Comparison of ENCODE assay signal across 17 cellular contexts in genomic region chr13:33276581-33276980, GRCh38. TPM values are rescaled to one million over a fixed set of nuclear protein-coding genes. Genes with fewer than 3 reads are reported as not detected.
DNase-seq lines count a peak whose midpoint lies in the region; ATAC-seq and TF ChIP-seq lines count a peak whose summit lies in the region.
"Had no signal": no experiment of that assay in that cellular context is flagged by ENCODE, and none has a peak within 500 bp of the region (broad histone marks: within the 10 kb centered on the region; RNA-seq: fewer than 3 reads in every experiment).

No MANE protein-coding gene starts in this region.

- H3K27me3 ChIP-seq in heart right ventricle: no peaks in the 10 kb centered on the region
- H3K27me3 ChIP-seq: colonic mucosa had no signal

- no peak overlapping the region for H3K4me3 ChIP-seq in heart right ventricle
- H3K4me3 ChIP-seq: colonic mucosa had no signal

- H3K4me1 Mint-ChIP-seq in nephron: peaks cover 75% of the 10 kb centered on the region
- H3K4me1 Mint-ChIP-seq: CD4-positive, alpha-beta memory T cell had no signal

- DNase-seq in Right ventricle myocardium inferior (ENCODE audit: missing footprints) (no peak), cardiac septum (ENCODE audit: low spot score) (no peak), heart right ventricle (no peak), NCI-H146 (lab: John Stamatoyannopoulos, UW) (no peak)
- no peak for DNase-seq in activated CD8-positive, alpha-beta memory T cell treated with anti-CD3 and anti-CD28 coated beads, Interleukin-2, amount 50 U/mL, for 48 hours
- DNase-seq: activated CD4-positive, alpha-beta T cell treated with anti-CD3 and anti-CD28 coated beads for 1 hour; activated T-cell treated with anti-CD3 and anti-CD28 coated beads for 4 hours; CD4-positive, alpha-beta memory T cell; colonic mucosa; Karpas-422; NCI-H1436 had no signal

- WGBS in heart right ventricle, 2 donors: 10 to 19% methylated on average over 2 of the region's 2 CpGs

- intact Hi-C loops in Right ventricle myocardium inferior (cut with DNase I): no loop called here
- intact Hi-C loops in cardiac septum (cut with DNase I): no loop called here
- intact Hi-C loops in heart right ventricle (cut with DNase I): loop anchor here in 2 of 10 donors (5.0 to 10.0 kb wide), 2 partner anchors 44 to 152 kb away; no protein-coding TSS in a partner anchor

- H3K36me3 ChIP-seq in heart right ventricle: peaks cover 0 to 19% (median 0%) of the 10 kb centered on the region in 9 donors
- H3K36me3 ChIP-seq: colonic mucosa had no signal

- H3K4me1 ChIP-seq in heart right ventricle: peaks cover 18 to 99% (median 83%) of the 10 kb centered on the region in 9 donors

- H3K9me3 ChIP-seq in heart right ventricle: no peaks in the 10 kb centered on the region
- H3K9me3 ChIP-seq: colonic mucosa had no signal

- TF ChIP-seq CTCF in heart right ventricle (IDR thresholded peaks at IDR 0.05) (no peak), nephron (IDR thresholded peaks at IDR 0.05; ENCODE audit: unreplicated experiment in 3 of 3) (no peak)

- H3K36me3 Mint-ChIP-seq in nephron (ENCODE audit: low read depth): no peaks in the 10 kb centered on the region
- H3K36me3 Mint-ChIP-seq: activated naive CD4-positive, alpha-beta T cell treated with anti-CD3 and anti-CD28 coated beads, Interleukin-2, amount 50 U/mL, for 72 hours; CD4-positive, alpha-beta memory T cell had no signal

- peak overlapping the region in 9 of 10 donors; percentile 33 to 83 (median 70) for H3K27ac ChIP-seq in heart right ventricle
- H3K27ac ChIP-seq: colonic mucosa had no signal

- H3K27ac Mint-ChIP-seq in nephron: peak overlapping the region; percentile 13 to 92 (median 30)
- H3K27ac Mint-ChIP-seq: activated naive CD4-positive, alpha-beta T cell treated with anti-CD3 and anti-CD28 coated beads, Interleukin-2, amount 50 U/mL, for 72 hours; CD4-positive, alpha-beta memory T cell had no signal

- H3K4me3 Mint-ChIP-seq in nephron: no peak overlapping the region
- H3K4me3 Mint-ChIP-seq: CD4-positive, alpha-beta memory T cell had no signal

- ATAC-seq in Right ventricle myocardium inferior (peak; percentile 29), heart right ventricle (peak in 6 of 8 donors; percentile 10 to 54 (median 34)), GM18498 (IDR thresholded peaks at IDR 0.05; ENCODE audit: unreplicated experiment) (no peak), HG02840 (IDR thresholded peaks at IDR 0.05; ENCODE audit: low FRiP score, unreplicated experiment) (no peak)
- ATAC-seq: activated naive CD4-positive, alpha-beta T cell treated with anti-CD3 and anti-CD28 coated beads, Interleukin-2, amount 50 U/mL, for 72 hours; esophagus mucosa; Panc1 had no signal

- no peaks in the 10 kb centered on the region for H3K9me3 Mint-ChIP-seq in nephron
- H3K9me3 Mint-ChIP-seq: activated naive CD4-positive, alpha-beta T cell treated with anti-CD3 and anti-CD28 coated beads, Interleukin-2, amount 50 U/mL, for 72 hours; CD4-positive, alpha-beta memory T cell had no signal

- H3K27me3 Mint-ChIP-seq in nephron (ENCODE audit: low read depth): no peaks in the 10 kb centered on the region

RNA-seq across cellular contexts. Expression of gene STARD13, which starts 9.0 kb away (rescaled TPM):
- total RNA-seq in Right ventricle myocardium inferior (36.4 TPM), cardiac septum (26.9 TPM), heart right ventricle (10 to 100 TPM; 18.2 to 38.3 (median 28.5) TPM)
- 10 to 100 TPM in 1 of 2 donors, 1 to 10 TPM in 1; 7.1 to 15.2 TPM for polyA plus RNA-seq in heart right ventricle
- polyA plus RNA-seq: CD4-positive, alpha-beta memory T cell had no signal

Comparison
In these comparisons a context has a peak if more than half of its experiments do, and no peak if none do; other contexts are left out.
1. ATAC-seq: peak in Right ventricle myocardium inferior (single experiment) and heart right ventricle (6 of 8); none in GM18498 (single experiment) and HG02840 (single experiment).